In genomic region chr16:82470506-82471196, GRCh38 we compare ENCODE assay signal across 1 cellular context.
TF ChIP-seq lines count a peak whose summit lies in the region.

No MANE protein-coding gene starts in this region.

TF ChIP-seq in HepG2, 621 proteins besides CTCF, POLR2A, EP300 and RAD21 (continued from another document):
- TF ChIP-seq, protein P1, sequence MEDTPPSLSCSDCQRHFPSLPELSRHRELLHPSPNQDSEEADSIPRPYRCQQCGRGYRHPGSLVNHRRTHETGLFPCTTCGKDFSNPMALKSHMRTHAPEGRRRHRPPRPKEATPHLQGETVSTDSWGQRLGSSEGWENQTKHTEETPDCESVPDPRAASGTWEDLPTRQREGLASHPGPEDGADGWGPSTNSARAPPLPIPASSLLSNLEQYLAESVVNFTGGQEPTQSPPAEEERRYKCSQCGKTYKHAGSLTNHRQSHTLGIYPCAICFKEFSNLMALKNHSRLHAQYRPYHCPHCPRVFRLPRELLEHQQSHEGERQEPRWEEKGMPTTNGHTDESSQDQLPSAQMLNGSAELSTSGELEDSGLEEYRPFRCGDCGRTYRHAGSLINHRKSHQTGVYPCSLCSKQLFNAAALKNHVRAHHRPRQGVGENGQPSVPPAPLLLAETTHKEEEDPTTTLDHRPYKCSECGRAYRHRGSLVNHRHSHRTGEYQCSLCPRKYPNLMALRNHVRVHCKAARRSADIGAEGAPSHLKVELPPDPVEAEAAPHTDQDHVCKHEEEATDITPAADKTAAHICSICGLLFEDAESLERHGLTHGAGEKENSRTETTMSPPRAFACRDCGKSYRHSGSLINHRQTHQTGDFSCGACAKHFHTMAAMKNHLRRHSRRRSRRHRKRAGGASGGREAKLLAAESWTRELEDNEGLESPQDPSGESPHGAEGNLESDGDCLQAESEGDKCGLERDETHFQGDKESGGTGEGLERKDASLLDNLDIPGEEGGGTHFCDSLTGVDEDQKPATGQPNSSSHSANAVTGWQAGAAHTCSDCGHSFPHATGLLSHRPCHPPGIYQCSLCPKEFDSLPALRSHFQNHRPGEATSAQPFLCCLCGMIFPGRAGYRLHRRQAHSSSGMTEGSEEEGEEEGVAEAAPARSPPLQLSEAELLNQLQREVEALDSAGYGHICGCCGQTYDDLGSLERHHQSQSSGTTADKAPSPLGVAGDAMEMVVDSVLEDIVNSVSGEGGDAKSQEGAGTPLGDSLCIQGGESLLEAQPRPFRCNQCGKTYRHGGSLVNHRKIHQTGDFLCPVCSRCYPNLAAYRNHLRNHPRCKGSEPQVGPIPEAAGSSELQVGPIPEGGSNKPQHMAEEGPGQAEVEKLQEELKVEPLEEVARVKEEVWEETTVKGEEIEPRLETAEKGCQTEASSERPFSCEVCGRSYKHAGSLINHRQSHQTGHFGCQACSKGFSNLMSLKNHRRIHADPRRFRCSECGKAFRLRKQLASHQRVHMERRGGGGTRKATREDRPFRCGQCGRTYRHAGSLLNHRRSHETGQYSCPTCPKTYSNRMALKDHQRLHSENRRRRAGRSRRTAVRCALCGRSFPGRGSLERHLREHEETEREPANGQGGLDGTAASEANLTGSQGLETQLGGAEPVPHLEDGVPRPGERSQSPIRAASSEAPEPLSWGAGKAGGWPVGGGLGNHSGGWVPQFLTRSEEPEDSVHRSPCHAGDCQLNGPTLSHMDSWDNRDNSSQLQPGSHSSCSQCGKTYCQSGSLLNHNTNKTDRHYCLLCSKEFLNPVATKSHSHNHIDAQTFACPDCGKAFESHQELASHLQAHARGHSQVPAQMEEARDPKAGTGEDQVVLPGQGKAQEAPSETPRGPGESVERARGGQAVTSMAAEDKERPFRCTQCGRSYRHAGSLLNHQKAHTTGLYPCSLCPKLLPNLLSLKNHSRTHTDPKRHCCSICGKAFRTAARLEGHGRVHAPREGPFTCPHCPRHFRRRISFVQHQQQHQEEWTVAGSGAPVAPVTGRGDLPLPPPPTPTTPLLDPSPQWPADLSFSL (CRISPR knock-in tag; IDR thresholded peaks at IDR 0.05) = peak; percentile 77
- TF ChIP-seq KAT7 (CRISPR knock-in tag; IDR thresholded peaks at IDR 0.05; ENCODE audit: borderline replicate concordance) = no peak
- TF ChIP-seq ZSCAN12 (CRISPR knock-in tag; IDR thresholded peaks at IDR 0.05) = no peak
- TF ChIP-seq ATF7 (IDR thresholded peaks at IDR 0.05) = no peak
- no peak for TF ChIP-seq ATF7 (CRISPR knock-in tag; IDR thresholded peaks at IDR 0.05)
- peak; percentile 28; the same call in 1 of the 2 replicates for TF ChIP-seq PHF21A (CRISPR knock-in tag; IDR thresholded peaks at IDR 0.05)
- peak in 1 of 2 experiments; percentile 28; a peak in 1 of 4 replicates for TF ChIP-seq NR2F1 (CRISPR knock-in tag; IDR thresholded peaks at IDR 0.05)
- 0 out of 2 replicates have a peak, but pooled peaks have one; percentile 32 for TF ChIP-seq GATAD2A (CRISPR knock-in tag; IDR thresholded peaks at IDR 0.05)
- TF ChIP-seq, protein P2, sequence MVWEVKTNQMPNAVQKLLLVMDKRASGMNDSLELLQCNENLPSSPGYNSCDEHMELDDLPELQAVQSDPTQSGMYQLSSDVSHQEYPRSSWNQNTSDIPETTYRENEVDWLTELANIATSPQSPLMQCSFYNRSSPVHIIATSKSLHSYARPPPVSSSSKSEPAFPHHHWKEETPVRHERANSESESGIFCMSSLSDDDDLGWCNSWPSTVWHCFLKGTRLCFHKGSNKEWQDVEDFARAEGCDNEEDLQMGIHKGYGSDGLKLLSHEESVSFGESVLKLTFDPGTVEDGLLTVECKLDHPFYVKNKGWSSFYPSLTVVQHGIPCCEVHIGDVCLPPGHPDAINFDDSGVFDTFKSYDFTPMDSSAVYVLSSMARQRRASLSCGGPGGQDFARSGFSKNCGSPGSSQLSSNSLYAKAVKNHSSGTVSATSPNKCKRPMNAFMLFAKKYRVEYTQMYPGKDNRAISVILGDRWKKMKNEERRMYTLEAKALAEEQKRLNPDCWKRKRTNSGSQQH (CRISPR knock-in tag; IDR thresholded peaks at IDR 0.05; ENCODE audit: low read depth) = no peak
- TF ChIP-seq FOXC1 (CRISPR knock-in tag; IDR thresholded peaks at IDR 0.05; ENCODE audit: borderline replicate concordance) = 0 out of 2 replicates have a peak, but pooled peaks have one; percentile 45
- TF ChIP-seq ZNF782 (CRISPR knock-in tag; IDR thresholded peaks at IDR 0.05; ENCODE audit: borderline replicate concordance) = no peak
- TF ChIP-seq MAX (IDR thresholded peaks at IDR 0.05) = peak; percentile 37; the same call in 1 of the 2 replicates
- TF ChIP-seq SRY (CRISPR knock-in tag; IDR thresholded peaks at IDR 0.05) = no peak
- TF ChIP-seq, protein P3, sequence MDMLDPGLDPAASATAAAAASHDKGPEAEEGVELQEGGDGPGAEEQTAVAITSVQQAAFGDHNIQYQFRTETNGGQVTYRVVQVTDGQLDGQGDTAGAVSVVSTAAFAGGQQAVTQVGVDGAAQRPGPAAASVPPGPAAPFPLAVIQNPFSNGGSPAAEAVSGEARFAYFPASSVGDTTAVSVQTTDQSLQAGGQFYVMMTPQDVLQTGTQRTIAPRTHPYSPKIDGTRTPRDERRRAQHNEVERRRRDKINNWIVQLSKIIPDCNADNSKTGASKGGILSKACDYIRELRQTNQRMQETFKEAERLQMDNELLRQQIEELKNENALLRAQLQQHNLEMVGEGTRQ (IDR thresholded peaks at IDR 0.05; ENCODE audit: low read depth, low read length) = no peak
- TF ChIP-seq, protein P3 (CRISPR knock-in tag; IDR thresholded peaks at IDR 0.05; ENCODE audit: borderline replicate concordance) = no peak
- no peak for TF ChIP-seq RBM39 (IDR thresholded peaks at IDR 0.05; ENCODE audit: low read depth, low read length, poor library complexity, severe bottlenecking)
- no peak for TF ChIP-seq RFX5 (IDR thresholded peaks at IDR 0.05; ENCODE audit: low read depth, low read length)
- 0 out of 2 replicates have a peak, but pooled peaks have one; percentile 19 for TF ChIP-seq BORCS8-MEF2B (CRISPR knock-in tag; IDR thresholded peaks at IDR 0.05)
- TF ChIP-seq MAFK (conservative IDR thresholded peaks at IDR 0.05 in 1 of 2, IDR thresholded peaks at IDR 0.05 in 1 of 2; ENCODE audit: low read length in 2 of 2) = no peak
- no peak for TF ChIP-seq ZNF800 (CRISPR knock-in tag; IDR thresholded peaks at IDR 0.05)
- peak; percentile 94 for TF ChIP-seq MNT (IDR thresholded peaks at IDR 0.05)
- 0 out of 2 replicates have a peak, but pooled peaks have one; percentile 25 for TF ChIP-seq EED (CRISPR knock-in tag; IDR thresholded peaks at IDR 0.05)
- TF ChIP-seq MAZ (IDR thresholded peaks at IDR 0.05; ENCODE audit: borderline replicate concordance, low read depth, low read length) = no peak
- peak; percentile 40; the same call in 1 of the 2 replicates for TF ChIP-seq MAZ (CRISPR knock-in tag; IDR thresholded peaks at IDR 0.05; ENCODE audit: low read depth)
- TF ChIP-seq ZNF605 (CRISPR knock-in tag; IDR thresholded peaks at IDR 0.05) = peak; percentile 63; the same call in 1 of the 2 replicates
- TF ChIP-seq ZBED4 (CRISPR knock-in tag; IDR thresholded peaks at IDR 0.05; ENCODE audit: borderline replicate concordance) = no peak
- TF ChIP-seq CENPT (CRISPR knock-in tag; IDR thresholded peaks at IDR 0.05; ENCODE audit: low read depth) = no peak
- TF ChIP-seq JARID2 (CRISPR knock-in tag; IDR thresholded peaks at IDR 0.05; ENCODE audit: insufficient replicate concordance) = no peak
- TF ChIP-seq HNF4G (IDR thresholded peaks at IDR 0.05; ENCODE audit: borderline replicate concordance, low read depth, low read length) = no peak
- 0 out of 2 replicates have a peak, but pooled peaks have one; percentile 41 for TF ChIP-seq HNF4G (CRISPR knock-in tag; IDR thresholded peaks at IDR 0.05; ENCODE audit: borderline replicate concordance, low read depth)
- TF ChIP-seq NR1H2 (CRISPR knock-in tag; IDR thresholded peaks at IDR 0.05; ENCODE audit: borderline replicate concordance, low read depth) = no peak
